ENCODE assay signal across 8 cellular contexts in the genomic region with DNA sequence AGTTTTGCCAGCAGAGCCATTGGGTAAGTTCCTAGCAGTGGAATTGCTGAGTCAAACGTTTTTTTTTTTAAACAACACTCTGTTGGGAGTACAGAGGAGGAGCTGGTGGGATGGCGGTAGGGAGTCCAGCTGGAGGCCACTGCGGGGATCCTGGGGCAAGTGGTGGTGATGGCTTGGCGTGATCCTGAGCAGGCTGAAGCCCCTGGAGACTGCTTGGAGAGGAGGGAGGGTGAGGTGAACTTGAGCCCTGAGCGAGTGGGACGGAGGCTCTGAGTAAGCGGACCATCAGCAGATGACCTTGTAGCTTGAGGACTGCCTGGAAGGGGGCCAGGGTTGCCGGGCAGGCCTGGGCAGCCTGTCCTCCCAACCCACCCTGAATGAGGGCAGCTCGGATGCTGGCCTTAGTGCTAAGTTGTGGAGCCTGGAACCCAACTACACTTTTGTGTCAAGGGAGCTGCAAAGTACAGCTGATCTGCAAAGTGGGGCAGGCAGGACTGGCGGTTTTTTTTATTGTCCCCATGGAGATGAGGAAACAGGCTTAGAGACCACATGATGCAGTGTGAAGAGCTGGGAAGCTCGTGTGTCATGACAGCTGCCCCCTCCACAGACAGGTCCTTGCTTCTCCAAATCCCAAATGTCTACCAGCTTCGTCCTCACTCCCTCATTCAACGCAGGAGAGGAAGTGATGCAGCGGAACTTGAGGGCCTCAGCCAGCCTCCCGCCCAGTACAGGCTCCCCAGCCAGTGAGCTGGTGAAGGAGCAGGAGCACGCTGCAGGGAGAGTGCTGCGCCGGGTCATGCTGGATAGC. TPM values are rescaled to one million over a fixed set of nuclear protein-coding genes. Genes with fewer than 3 reads are reported as not detected.
DNase-seq lines count a peak whose midpoint lies in the region; ATAC-seq and TF ChIP-seq lines count a peak whose summit lies in the region.

No MANE protein-coding gene starts in this region.

- H3K9ac ChIP-seq in neural cell (ENCODE audit: low read length) = no peak overlapping the region

- no peak for TF ChIP-seq RAD21 in neural cell (conservative IDR thresholded peaks at IDR 0.05)

- H3K4me2 ChIP-seq in neural cell (ENCODE audit: low read length) = no peak overlapping the region

- H3K9me2 ChIP-seq in neural cell (ENCODE audit: insufficient read depth, low read length) = no peaks in the 10 kb centered on the region

- no peaks in the 10 kb centered on the region for H3K9me3 ChIP-seq in neural cell (ENCODE audit: low read length)

- no peak for TF ChIP-seq CTCF in neural cell (IDR thresholded peaks at IDR 0.05; ENCODE audit: poor library complexity, severe bottlenecking)

- H3K79me2 ChIP-seq in neural cell (replicated peaks; ENCODE audit: insufficient read depth, low read length) = no peaks in the 10 kb centered on the region

- TF ChIP-seq EP300 in neural cell (conservative IDR thresholded peaks at IDR 0.05; ENCODE audit: poor library complexity, severe bottlenecking) = no peak

- H3K36me3 ChIP-seq in neural cell (ENCODE audit: insufficient read depth, low read length) = peaks cover 9% of the 10 kb centered on the region

- DNase-seq in AG20443 (ENCODE audit: low spot score) = peak; percentile 74
- peak; percentile 39 for DNase-seq in NOMO-1 treated with DMSO at 0.1 percent for 48 hours (lab: John Stamatoyannopoulos, UW; ENCODE audit: unreplicated experiment)
- DNase-seq in fibroblast of gingiva (ENCODE audit: low read depth) = peak; percentile 75
- DNase-seq in HT-29 (ENCODE audit: low spot score) = no peak
- DNase-seq in NCI-H146 treated with DMSO at 0.1 percent for 48 hours (lab: John Stamatoyannopoulos, UW; ENCODE audit: unreplicated experiment) = no peak
- no peak for DNase-seq in NCI-H526 (lab: John Stamatoyannopoulos, UW)

- H3F3A ChIP-seq in neural cell (ENCODE audit: insufficient read depth, low read length, poor library complexity, severe bottlenecking) = no peaks in the 10 kb centered on the region

- H3K27ac ChIP-seq in neural cell (ENCODE audit: low read length) = no peak overlapping the region

- H4K20me1 ChIP-seq in neural cell (ENCODE audit: insufficient read depth) = no peaks in the 10 kb centered on the region

- ATAC-seq in HG03565 (IDR thresholded peaks at IDR 0.05; ENCODE audit: unreplicated experiment) = no peak

- no peak overlapping the region for H2AFZ ChIP-seq in neural cell (ENCODE audit: low read depth, low read length)

- H3K4me3 ChIP-seq in neural cell (ENCODE audit: low read length) = no peak overlapping the region

- no peaks in the 10 kb centered on the region for H3K27me3 ChIP-seq in neural cell (ENCODE audit: insufficient read depth, low read depth, low read length)

TF ChIP-seq in neural cell, 6 proteins besides CTCF, POLR2A, EP300 and RAD21:
- TF ChIP-seq EZH2 (IDR thresholded peaks at IDR 0.05; ENCODE audit: borderline replicate concordance, insufficient read depth, low read length, poor library complexity, severe bottlenecking) (no peak), POLR2AphosphoS5 (IDR thresholded peaks at IDR 0.05) (peak; percentile 27)

RNA-seq across cellular contexts. Expression of a gene that starts 20.2 kb away (rescaled TPM):
- 24.3 and 27.8 TPM in 2 replicates for polyA plus RNA-seq in neural cell
- polyA minus RNA-seq in neural cell = 20.4 and 24.1 TPM in 2 replicates
- total RNA-seq in HT-29 (2014; rRNA removed; shearing (Covaris generic)) = 166 and 170 TPM in 2 replicates

RNA-seq across cellular contexts. Expression of a gene that starts 20.4 kb away (rescaled TPM):
- 1.6 and 2.8 TPM in 2 replicates for polyA plus RNA-seq in neural cell
- 2.4 and 2.9 TPM in 2 replicates for polyA minus RNA-seq in neural cell
- total RNA-seq in HT-29 (2014; rRNA removed; shearing (Covaris generic)) = 5.3 and 6.1 TPM in 2 replicates

Comparison
In these comparisons a context has a peak if more than half of its experiments do, and no peak if none do; other contexts are left out.
1. DNase-seq: peak in AG20443 (single experiment), NOMO-1 treated with DMSO at 0.1 percent for 48 hours (single experiment) and fibroblast of gingiva (single experiment); none in HT-29 (single experiment), NCI-H146 treated with DMSO at 0.1 percent for 48 hours (single experiment) and NCI-H526 (0 of 2).